ENCODE assay signal across 8 cellular contexts in the genomic region with DNA sequence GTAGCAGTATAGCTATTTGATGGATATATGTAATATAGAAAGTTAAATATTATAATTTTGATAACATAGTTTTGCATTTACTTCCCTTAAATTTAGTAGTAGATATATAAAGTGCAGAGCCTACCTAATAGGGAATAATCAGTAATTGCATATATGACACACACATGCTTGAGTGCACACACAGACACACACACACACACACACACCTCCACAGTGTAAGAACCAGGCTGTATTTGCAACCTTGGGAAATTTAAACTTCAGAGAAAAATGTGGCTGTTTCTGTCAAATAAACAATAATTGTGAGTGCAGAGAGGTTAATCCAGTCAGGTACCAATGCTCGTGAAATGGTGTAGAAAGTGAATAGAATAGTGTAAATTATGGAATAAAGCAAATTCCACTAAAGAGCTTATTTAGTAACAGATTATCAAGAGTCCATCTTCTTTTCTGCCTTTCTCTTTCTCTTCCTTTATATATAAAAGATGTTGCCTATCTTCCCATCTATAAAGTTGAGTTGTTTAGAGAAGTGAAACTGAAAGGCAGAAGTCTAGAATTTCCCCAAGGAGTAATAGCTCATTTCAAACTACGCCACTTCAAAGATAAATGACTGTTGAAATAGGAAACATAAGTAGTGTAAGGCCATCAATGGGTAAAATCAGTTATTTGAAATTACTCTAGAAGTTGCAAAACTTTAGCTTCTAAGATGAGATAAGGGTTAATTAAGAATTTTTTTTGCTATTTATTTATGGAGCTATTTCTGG.
DNase-seq lines count a peak whose midpoint lies in the region; ATAC-seq, FAIRE-seq and TF ChIP-seq lines count a peak whose summit lies in the region.

No MANE protein-coding gene starts in this region.

- H3K27me3 ChIP-seq in thyroid gland: no peaks in the 10 kb centered on the region

- intact Hi-C loops in thyroid gland (cut with DNase I): no loop called here

- H3K4me1 Mint-ChIP-seq in type B pancreatic cell (ENCODE audit: unreplicated experiment): peaks cover 6% of the 10 kb centered on the region

- H3K27me3 Mint-ChIP-seq in type B pancreatic cell: peaks cover 4% of the 10 kb centered on the region

- H3K9me3 Mint-ChIP-seq in type B pancreatic cell: no peaks in the 10 kb centered on the region

- no peak overlapping the region for H3K27ac Mint-ChIP-seq in type B pancreatic cell

- H3K36me3 Mint-ChIP-seq in type B pancreatic cell: no peaks in the 10 kb centered on the region

- no peak overlapping the region for H3K27ac ChIP-seq in thyroid gland

- no peaks in the 10 kb centered on the region for H3K36me3 ChIP-seq in thyroid gland

- H3K4me1 ChIP-seq in thyroid gland: no peaks in the 10 kb centered on the region

- DNase-seq in GM12891 (ENCODE audit: insufficient read length, low spot score) (no peak), choroid plexus epithelial cell (ENCODE audit: low read depth) (peak; percentile 3), type B pancreatic cell (ENCODE audit: extremely low spot score, unreplicated experiment) (no peak), amniotic stem cell (lab: John Stamatoyannopoulos, UW) (no peak), thyroid gland (no peak), erythroblast (lab: John Stamatoyannopoulos, UW) (no peak)

- no peak for TF ChIP-seq POLR2A in GM12891 (IDR thresholded peaks at IDR 0.05; ENCODE audit: low read depth, low read length)
- no peak for TF ChIP-seq POLR2A in thyroid gland (IDR thresholded peaks at IDR 0.05)
- no peak for TF ChIP-seq POLR2A in erythroblast (IDR thresholded peaks at IDR 0.05; ENCODE audit: low read length)

- TF ChIP-seq CTCF in choroid plexus epithelial cell (conservative IDR thresholded peaks at IDR 0.05; ENCODE audit: low read depth, low read length) (no peak), type B pancreatic cell (conservative IDR thresholded peaks at IDR 0.05) (no peak), thyroid gland (IDR thresholded peaks at IDR 0.05) (no peak)

- H3K4me3 ChIP-seq in choroid plexus epithelial cell (ENCODE audit: low read depth, low read length) (no peak overlapping the region), thyroid gland (replicated peaks in 1 of 3) (no peak overlapping the region)

- ATAC-seq in GM21447 (IDR thresholded peaks at IDR 0.05; ENCODE audit: unreplicated experiment) (peak; percentile 100), HG03571 (IDR thresholded peaks at IDR 0.05; ENCODE audit: unreplicated experiment) (peak; percentile 100)

- no peak overlapping the region for H3K4me3 Mint-ChIP-seq in type B pancreatic cell

- WGBS in thyroid gland, 2 donors: 62 to 77% methylated on average over 2 of the region's 2 CpGs

- no peak for FAIRE-seq in GM12891 (lab: Jason Lieb, UNC)

- H3K9me3 ChIP-seq in thyroid gland: no peaks in the 10 kb centered on the region

TF ChIP-seq in GM12891, 5 proteins besides CTCF, POLR2A, EP300 and RAD21:
- peak; percentile 90 for TF ChIP-seq SPI1 (IDR thresholded peaks at IDR 0.05; ENCODE audit: low read depth, low read length)
- TF ChIP-seq PAX5 (IDR thresholded peaks at IDR 0.05; ENCODE audit: insufficient read depth, low read length, severe bottlenecking): no peak
